ENCODE assay signal across 1 cellular context in the genomic region with DNA sequence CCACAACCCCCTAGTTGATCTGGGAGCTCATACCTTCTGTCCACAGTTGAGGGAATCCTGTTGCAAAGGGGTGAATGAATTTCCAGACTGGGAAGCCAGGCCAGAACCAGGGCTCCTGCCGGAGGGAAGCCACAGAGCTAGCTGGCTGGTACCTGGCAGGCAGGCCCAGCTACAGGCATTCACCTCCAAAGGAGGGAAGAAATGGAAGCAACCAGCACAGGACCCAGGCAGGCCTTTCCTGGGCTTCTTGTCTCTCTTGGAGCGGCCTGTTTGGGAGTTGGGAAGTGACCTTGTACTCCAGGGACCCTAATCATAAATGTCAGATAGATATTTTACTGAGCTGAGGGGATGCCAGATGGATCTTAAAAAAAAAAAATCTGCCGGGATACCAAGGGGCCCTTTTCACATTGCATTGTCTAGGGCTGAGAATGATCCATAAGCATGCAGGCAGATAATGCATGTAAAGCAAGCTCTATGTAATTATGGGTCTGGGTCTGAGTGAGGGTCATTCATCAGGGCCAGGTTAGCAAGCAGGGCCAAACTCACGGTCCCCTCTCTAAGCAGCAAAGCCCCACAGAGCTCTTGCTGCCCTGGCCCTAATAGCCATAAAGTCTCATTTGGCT.
A peak's percentile ranks its signal among the peaks of the same experiment; 100 is the strongest.
TF ChIP-seq lines count a peak whose summit lies in the region.

No MANE protein-coding gene starts in this region.

TF ChIP-seq in H1, 55 proteins besides CTCF, POLR2A, EP300 and RAD21:
- no peak for TF ChIP-seq CBX5 (IDR thresholded peaks at IDR 0.05; ENCODE audit: low read depth, low read length)
- TF ChIP-seq SUZ12 (IDR thresholded peaks at IDR 0.05; ENCODE audit: low read length) = peak; percentile 61; the same call in 1 of the 2 replicates
- TF ChIP-seq TEAD4 (IDR thresholded peaks at IDR 0.05; ENCODE audit: low read depth, low read length) = no peak
- 0 out of 2 replicates have a peak, but pooled peaks have one; percentile 24 for TF ChIP-seq TBP (IDR thresholded peaks at IDR 0.05; ENCODE audit: low read depth, low read length)
- TF ChIP-seq EZH2 (IDR thresholded peaks at IDR 0.05; ENCODE audit: low read depth, low read length, severe bottlenecking) = peak; percentile 50
- TF ChIP-seq RNF2 (IDR thresholded peaks at IDR 0.05; ENCODE audit: borderline replicate concordance, low read depth, low read length, missing control alignments, poor library complexity, severe bottlenecking) = peak; percentile 86
